10 cellular contexts compared by ENCODE assay signal in genomic region chr13:26983533-26984315, GRCh38.
DNase-seq lines count a peak whose midpoint lies in the region; ATAC-seq, FAIRE-seq and TF ChIP-seq lines count a peak whose summit lies in the region.
"Had no signal": no experiment of that assay in that cellular context is flagged by ENCODE, and none has a peak within 500 bp of the region (broad histone marks: within the 10 kb centered on the region; RNA-seq: fewer than 3 reads in every experiment).

No MANE protein-coding gene starts in this region.

- no peaks in the 10 kb centered on the region for H3K27me3 Mint-ChIP-seq in endodermal cell (ENCODE audit: insufficient read depth)

- H3K27me3 ChIP-seq in rectal smooth muscle tissue (ENCODE audit: control insufficient read depth, insufficient read depth, low read length): no peaks in the 10 kb centered on the region
- H3K27me3 ChIP-seq in endodermal cell (ENCODE audit: control insufficient read depth, insufficient read depth, low read length, poor library complexity, severe bottlenecking): no peaks in the 10 kb centered on the region

- ATAC-seq in GM21723 (IDR thresholded peaks at IDR 0.05; ENCODE audit: unreplicated experiment): no peak

- FAIRE-seq in RCC 7860 (lab: Jason Lieb, UNC): peak; percentile 61

- H3K4me3 ChIP-seq in fibroblast of villous mesenchyme (ENCODE audit: low read depth, low read length): no peak overlapping the region
- peak overlapping the region; percentile 1 for H3K4me3 ChIP-seq in rectal smooth muscle tissue (ENCODE audit: low read length)
- H3K4me3 ChIP-seq in endodermal cell (ENCODE audit: low read length): no peak overlapping the region

- peak; percentile 45 for DNase-seq in EH (ENCODE audit: low read depth)
- peak; percentile 78 for DNase-seq in RCC 7860 (ENCODE audit: low spot score)
- no peak for DNase-seq in fibroblast of villous mesenchyme (ENCODE audit: low read depth)
- DNase-seq in T1000 (lab: John Stamatoyannopoulos, UW): no peak
- no peak for DNase-seq in activated CD4-positive, alpha-beta T cell treated with anti-CD3 and anti-CD28 coated beads, Interleukin-2, amount 50 U/mL, for 1 hour
- DNase-seq in endodermal cell: no peak
- DNase-seq: activated T-cell treated with anti-CD3 and anti-CD28 coated beads, Interleukin-2, amount 50 U/mL, for 1 hour; stimulated activated CD4-positive, alpha-beta T cell treated with anti-CD3 and anti-CD28 coated beads, Interleukin-2, amount 100 ng/mL, for 24 hours had no signal

- H3K9me3 Mint-ChIP-seq in endodermal cell: no peaks in the 10 kb centered on the region

- H3K36me3 Mint-ChIP-seq in endodermal cell (ENCODE audit: low read depth): no peaks in the 10 kb centered on the region

- no peaks in the 10 kb centered on the region for H3K36me3 ChIP-seq in rectal smooth muscle tissue (ENCODE audit: control insufficient read depth, insufficient read depth, low read length)
- H3K36me3 ChIP-seq in endodermal cell (ENCODE audit: control insufficient read depth, insufficient read depth, low read length): no peaks in the 10 kb centered on the region

- no peak overlapping the region for H3K27ac Mint-ChIP-seq in endodermal cell

- no peak overlapping the region for H3K9ac ChIP-seq in rectal smooth muscle tissue (ENCODE audit: low read length)
- H3K9ac ChIP-seq in endodermal cell (ENCODE audit: extremely low read depth, low read length, poor library complexity, severe bottlenecking): no peak overlapping the region

- no peaks in the 10 kb centered on the region for H3K9me3 ChIP-seq in endodermal cell (ENCODE audit: control insufficient read depth, low read length)

- peak; percentile 4 for TF ChIP-seq CTCF in fibroblast of villous mesenchyme (IDR thresholded peaks at IDR 0.05; ENCODE audit: insufficient read depth, low read depth, low read length)
- no peak for TF ChIP-seq CTCF in endodermal cell (conservative IDR thresholded peaks at IDR 0.05)

- WGBS in endodermal cell (ENCODE audit: insufficient coverage in 1 of 2, insufficient read length in 1 of 2), 2 experiments: 91 to 94% methylated on average over 8 to 12 of the region's 12 CpGs

- H3K4me1 Mint-ChIP-seq in endodermal cell: peaks cover 25% of the 10 kb centered on the region

- peaks cover 15% of the 10 kb centered on the region for H3K4me1 ChIP-seq in rectal smooth muscle tissue (ENCODE audit: control insufficient read depth, insufficient read depth, low read length)
- peaks cover 12% of the 10 kb centered on the region for H3K4me1 ChIP-seq in endodermal cell (ENCODE audit: control insufficient read depth, insufficient read depth, low read length)

- H3K27ac ChIP-seq in rectal smooth muscle tissue (ENCODE audit: low read depth, low read length) (peak overlapping the region; percentile 77), endodermal cell (ENCODE audit: low read depth, low read length) (no peak overlapping the region)

- H3K4me3 Mint-ChIP-seq in endodermal cell: no peak overlapping the region

Comparison
In these comparisons a context has a peak if more than half of its experiments do, and no peak if none do; other contexts are left out.
1. DNase-seq: peak in EH (single experiment) and RCC 7860 (single experiment); none in fibroblast of villous mesenchyme (single experiment), T1000 (single experiment), activated CD4-positive, alpha-beta T cell treated with anti-CD3 and anti-CD28 coated beads, Interleukin-2, amount 50 U/mL, for 1 hour (single experiment) and endodermal cell (single experiment).